1 cellular context compared by ENCODE assay signal in genomic region chr5:123156577-123157296, GRCh38.
TF ChIP-seq lines count a peak whose summit lies in the region.

No MANE protein-coding gene starts in this region.

TF ChIP-seq in HEK293, 187 proteins besides CTCF, POLR2A, EP300 and RAD21 (continued from another document):
- peak; percentile 98 for TF ChIP-seq PRDM6 (tag by site-specific recombination; IDR thresholded peaks at IDR 0.05)
- no peak for TF ChIP-seq GLI4 (tag by site-specific recombination; IDR thresholded peaks at IDR 0.05)
- TF ChIP-seq ZNF629 (tag by site-specific recombination; IDR thresholded peaks at IDR 0.05), result peak; percentile 64; the same call in 1 of the 2 replicates
- peak; percentile 97 for TF ChIP-seq ZNF362 (tag by site-specific recombination; IDR thresholded peaks at IDR 0.05)
- peak; percentile 46; the same call in 1 of the 2 replicates for TF ChIP-seq ZNF449 (tag by site-specific recombination; IDR thresholded peaks at IDR 0.05)
- no peak for TF ChIP-seq ZSCAN5A (tag by site-specific recombination; IDR thresholded peaks at IDR 0.05)
- no peak for TF ChIP-seq ZNF302 (tag by site-specific recombination; IDR thresholded peaks at IDR 0.05; ENCODE audit: low read depth)
- TF ChIP-seq ZFHX2 (tag by site-specific recombination; conservative IDR thresholded peaks at IDR 0.05), result no peak; the same call in 1 of the 2 replicates
- TF ChIP-seq ZNF26 (tag by site-specific recombination; IDR thresholded peaks at IDR 0.05), result no peak
- TF ChIP-seq ZNF660 (tag by site-specific recombination; IDR thresholded peaks at IDR 0.05), result 0 out of 2 replicates have a peak, but pooled peaks have one; percentile 39
